ENCODE assay signal across 1 cellular context in genomic region chr2:70906439-70907018, GRCh38.
TF ChIP-seq lines count a peak whose summit lies in the region.

No MANE protein-coding gene starts in this region.

TF ChIP-seq in endothelial cell of umbilical vein, 7 proteins besides CTCF, POLR2A, EP300 and RAD21:
- TF ChIP-seq MYC (IDR thresholded peaks at IDR 0.05; ENCODE audit: low read depth, low read length), result no peak
- TF ChIP-seq EZH2 (IDR thresholded peaks at IDR 0.05; ENCODE audit: borderline replicate concordance, low read depth, low read length, severe bottlenecking), result peak; percentile 72
- TF ChIP-seq GATA2 (IDR thresholded peaks at IDR 0.05; ENCODE audit: insufficient read depth, insufficient read length, low read depth, low read length), result no peak
